Comparison of ENCODE assay signal across 10 cellular contexts in the genomic region with DNA sequence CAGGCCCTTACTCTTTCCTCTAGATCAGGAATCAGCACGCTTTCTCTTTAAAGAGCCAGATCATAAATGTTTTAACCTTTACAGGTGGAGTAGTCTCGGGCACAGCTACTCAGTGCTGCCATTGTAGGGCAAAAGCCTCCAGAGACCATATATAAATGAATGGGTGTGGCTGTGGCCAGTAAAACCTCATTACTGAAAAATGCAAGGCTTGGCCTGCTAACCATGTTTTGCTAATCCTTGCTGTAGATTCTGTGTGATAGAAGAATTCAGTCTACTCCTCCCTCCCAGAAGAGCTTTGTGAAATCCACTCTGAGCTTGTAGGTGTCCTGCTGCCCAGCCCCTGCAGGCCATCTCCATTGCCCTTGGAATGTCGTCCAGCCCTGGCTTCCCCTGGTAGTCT. TPM values are rescaled to one million over a fixed set of nuclear protein-coding genes. Genes with fewer than 3 reads are reported as not detected.
DNase-seq lines count a peak whose midpoint lies in the region; ATAC-seq and TF ChIP-seq lines count a peak whose summit lies in the region.
"Had no signal": no experiment of that assay in that cellular context is flagged by ENCODE, and none has a peak within 500 bp of the region (broad histone marks: within the 10 kb centered on the region; RNA-seq: fewer than 3 reads in every experiment).

No MANE protein-coding gene starts in this region.

- no peak overlapping the region for H3K4me3 ChIP-seq in cardiac muscle cell
- H3K4me3 ChIP-seq in right atrium auricular region = no peak overlapping the region
- no peak overlapping the region for H3K4me3 ChIP-seq in astrocyte of the cerebellum (ENCODE audit: low read depth, low read length)
- H3K4me3 ChIP-seq: BLaER1 had no signal

- in situ Hi-C loops in astrocyte of the cerebellum (cut with HindIII; ENCODE audit: low sequenced_read_pairs) = no loop called here

- H3K36me3 ChIP-seq in cardiac muscle cell (peaks cover 91% of the 10 kb centered on the region), right atrium auricular region (peaks cover 95% of the 10 kb centered on the region)

- peak; percentile 96 for ATAC-seq in left colon
- ATAC-seq in GM21360 (IDR thresholded peaks at IDR 0.05; ENCODE audit: unreplicated experiment) = no peak
- ATAC-seq in GM18519 (IDR thresholded peaks at IDR 0.05; ENCODE audit: low FRiP score, unreplicated experiment) = no peak
- ATAC-seq in GM21390 (IDR thresholded peaks at IDR 0.05; ENCODE audit: unreplicated experiment) = no peak

- intact Hi-C loops in left colon (cut with DNase I, micrococcal nuclease) = no loop called here

- DNase-seq in cardiac muscle cell (ENCODE audit: low read depth in 1 of 2, low spot score in 1 of 2) (no peak), right atrium auricular region (ENCODE audit: low spot score) (no peak), astrocyte of the cerebellum (ENCODE audit: low read depth) (peak; percentile 62), left colon (peak; percentile 23 to 68), HuH-7.5 (ENCODE audit: low spot score) (no peak)
- DNase-seq: NCI-H1436 had no signal

- H3K9me3 ChIP-seq in cardiac muscle cell (ENCODE audit: low read depth) (no peaks in the 10 kb centered on the region), right atrium auricular region (no peaks in the 10 kb centered on the region)
- H3K9me3 ChIP-seq: BLaER1 had no signal

- no peak for TF ChIP-seq CTCF in cardiac muscle cell (IDR thresholded peaks at IDR 0.05; ENCODE audit: low read depth, low read length)
- TF ChIP-seq CTCF in right atrium auricular region (IDR thresholded peaks at IDR 0.05) = no peak
- no peak for TF ChIP-seq CTCF in astrocyte of the cerebellum (IDR thresholded peaks at IDR 0.05; ENCODE audit: low read depth, low read length, missing control alignments)

- H3K27me3 ChIP-seq in cardiac muscle cell (no peaks in the 10 kb centered on the region), right atrium auricular region (no peaks in the 10 kb centered on the region)
- H3K27me3 ChIP-seq: BLaER1 had no signal

- H3K27ac ChIP-seq in cardiac muscle cell (peak overlapping the region; percentile 23), right atrium auricular region (no peak overlapping the region)
- H3K27ac ChIP-seq: BLaER1 had no signal

- no peaks in the 10 kb centered on the region for H3K4me1 ChIP-seq in cardiac muscle cell (ENCODE audit: low read depth)
- no peaks in the 10 kb centered on the region for H3K4me1 ChIP-seq in right atrium auricular region
- H3K4me1 ChIP-seq: BLaER1 had no signal

RNA-seq across cellular contexts. Expression of gene HSP90AA1, which starts 58.1 kb away (rescaled TPM):
- 142 and 269 TPM in 2 replicates for total RNA-seq in cardiac muscle cell
- polyA plus RNA-seq in cardiac muscle cell = 598 and 1,021 TPM in 2 replicates
- 100 to 1,000 TPM; 411 to 457 TPM for total RNA-seq in right atrium auricular region
- total RNA-seq in left colon = 100 to 1,000 TPM; 182 to 274 TPM

Comparison
In these comparisons a context has a peak if more than half of its experiments do, and no peak if none do; other contexts are left out.
1. DNase-seq: peak in astrocyte of the cerebellum (single experiment) and left colon (2 of 2); none in cardiac muscle cell (0 of 2), right atrium auricular region (single experiment) and HuH-7.5 (single experiment).